In the genomic region with DNA sequence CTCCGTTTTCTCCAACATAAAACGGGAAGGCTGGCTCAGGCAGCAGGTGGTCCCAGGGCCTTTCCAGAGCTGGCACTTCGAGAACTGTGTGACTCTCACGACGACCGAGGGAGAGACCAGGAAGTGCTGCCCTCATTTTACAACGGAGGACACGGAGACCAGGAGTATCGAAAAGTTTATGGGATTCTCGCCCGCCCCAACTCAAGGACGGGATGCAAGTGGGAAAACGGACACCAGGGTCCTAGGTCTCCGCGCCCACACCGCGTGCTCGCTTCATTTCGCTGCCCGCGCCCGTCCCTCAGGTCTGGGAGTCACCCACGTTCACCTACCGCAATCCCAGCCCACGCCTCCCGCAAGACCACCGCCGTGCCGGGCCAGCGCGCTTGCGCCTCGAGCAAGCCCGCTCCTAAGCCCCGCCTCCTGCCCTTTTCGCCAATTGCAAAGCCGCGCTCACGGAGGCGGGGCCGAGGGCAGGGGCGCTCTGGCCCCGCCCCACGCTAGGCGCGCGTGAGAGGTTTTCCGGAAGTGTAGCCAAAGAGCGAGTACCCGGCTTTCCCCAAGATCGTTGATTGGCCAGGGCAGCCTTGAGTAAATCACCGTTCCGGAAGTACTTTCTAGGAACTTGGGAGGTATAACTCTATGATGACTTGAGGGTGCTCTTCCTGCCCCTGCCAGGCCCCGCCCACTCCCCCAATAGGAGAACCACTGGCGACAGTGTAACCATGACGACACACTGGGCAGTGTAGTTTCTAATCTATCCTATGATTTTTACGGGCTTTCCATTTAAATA, we compare ENCODE assay signal across 8 cellular contexts. TPM values are rescaled to one million over a fixed set of nuclear protein-coding genes. Genes with fewer than 3 reads are reported as not detected.
DNase-seq lines count a peak whose midpoint lies in the region; ATAC-seq, FAIRE-seq and TF ChIP-seq lines count a peak whose summit lies in the region.

TSS of gene PARS2 (minus strand) at position 392 of the 790 bp plus-strand sequence. CDS start 5,362 bp downstream, outside the sequence.

- POLR2A ChIA-PET in BJ (lab: Charles Lee) = no interaction called here

- peak within 1 kb of the TSS; percentile 67 for H3K4me3 ChIP-seq in BJ (ENCODE audit: low read depth, low read length)

- peak; percentile 95 for FAIRE-seq in colon (lab: Jason Lieb, UNC)

- H3K27me3 ChIP-seq in BJ (ENCODE audit: control insufficient read depth, insufficient read depth, low read length) = no peaks in the 10 kb centered on the region; the same call in 1 of the 2 replicates

- CTCF ChIA-PET in BJ (lab: Yijun Ruan, JAX) = no interaction called here

- H3K36me3 ChIP-seq in BJ (ENCODE audit: control insufficient read depth, insufficient read depth, low read length) = no peaks in the 10 kb centered on the region

- ATAC-seq in HG03457 (IDR thresholded peaks at IDR 0.05; ENCODE audit: unreplicated experiment) = peak; percentile 91

- no peak for TF ChIP-seq CTCF in BJ (IDR thresholded peaks at IDR 0.05; ENCODE audit: insufficient read depth, low read depth, low read length)

- DNase-seq in BJ (ENCODE audit: low read depth) (peak; percentile 99), GM19240 (ENCODE audit: insufficient read length, low spot score) (peak; percentile 99), NCI-H524 (lab: John Stamatoyannopoulos, UW) (peak; percentile 97 to 99), kidney tubule cell (ENCODE audit: low spot score) (peak; percentile 100)
- DNase-seq in activated CD4-positive, alpha-beta T cell treated with anti-CD3 and anti-CD28 coated beads for 4 hours = peak; percentile 96 to 98
- DNase-seq in stimulated activated CD4-positive, alpha-beta T cell treated with anti-CD3 and anti-CD28 coated beads, Interleukin-1b, Interleukin-23, amount 100 ng/mL, for 1 hour (ENCODE audit: low read depth in 2 of 2) = peak; percentile 87 to 92

RNA-seq across cellular contexts. Expression of gene PARS2, which starts in this region (rescaled TPM):
- polyA plus RNA-seq in BJ (2011; rRNA removed) = 3.7 and 3.9 TPM in 2 replicates
- polyA minus RNA-seq in BJ (2011; rRNA and poly(A)+ RNA removed) = 5.4 and 6.7 TPM in 2 replicates

Comparison
In these comparisons a context has a peak if more than half of its experiments do, and no peak if none do; other contexts are left out.
1. Peak in every context shown above with its lines: DNase-seq, ATAC-seq and H3K4me3 ChIP-seq.